In the genomic region with DNA sequence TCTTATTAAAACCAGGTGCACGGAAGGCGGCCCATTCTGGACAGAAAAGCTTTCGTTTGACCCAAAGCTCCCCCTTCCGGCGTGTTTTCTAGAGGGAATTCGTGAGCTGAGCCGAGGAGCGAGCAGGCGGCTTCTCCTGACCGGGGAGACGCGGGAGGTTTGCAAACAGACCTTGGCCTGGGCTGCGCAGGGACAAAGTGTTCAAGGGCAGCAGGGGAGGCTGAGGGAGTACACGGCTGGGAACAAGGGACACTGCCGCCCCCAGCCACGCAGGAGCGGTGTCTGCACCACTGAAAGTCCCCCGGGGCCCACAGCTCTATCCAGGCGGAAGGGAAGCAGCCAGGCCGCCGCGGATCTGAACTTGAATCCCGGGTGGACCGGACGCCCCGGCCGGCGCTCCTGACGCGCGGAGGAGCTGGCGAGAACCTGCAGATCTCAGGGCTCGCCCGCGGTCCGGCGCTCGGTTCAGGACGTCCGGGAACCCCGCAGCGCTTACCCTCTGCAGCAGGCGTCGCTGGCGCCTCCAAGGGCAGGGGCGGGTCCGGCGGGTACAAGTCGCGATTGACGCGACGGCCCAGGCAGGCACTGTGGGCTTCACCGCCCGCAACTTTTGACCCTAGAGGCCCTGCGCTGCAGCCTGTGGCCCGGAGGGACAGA, we compare ENCODE assay signal across 8 cellular contexts.
DNase-seq lines count a peak whose midpoint lies in the region; ATAC-seq and TF ChIP-seq lines count a peak whose summit lies in the region.

No MANE protein-coding gene starts in this region.

- peak overlapping the region; percentile 61 for H3K4me3 Mint-ChIP-seq in activated CD4-positive, alpha-beta memory T cell treated with anti-CD3 and anti-CD28 coated beads for 36 hours
- peak overlapping the region; percentile 73 to 79 for H3K4me3 Mint-ChIP-seq in stimulated activated naive CD8-positive, alpha-beta T cell treated with anti-CD3 and anti-CD28 coated beads, Interleukin-15, amount 100 ng/mL, for 72 hours

- no peaks in the 10 kb centered on the region for H3K4me1 ChIP-seq in BE2C

- DNase-seq in activated naive CD4-positive, alpha-beta T cell treated with Interleukin-2 at 50 U/mL for 16 hours, result peak; percentile 37
- no peak for DNase-seq in activated naive CD4-positive, alpha-beta T cell (lab: John Stamatoyannopoulos, UW)
- DNase-seq in activated CD4-positive, alpha-beta memory T cell treated with anti-CD3 and anti-CD28 coated beads for 36 hours, result peak; percentile 44
- DNase-seq in epithelial cell of proximal tubule (ENCODE audit: low read depth) (no peak), midbrain (lab: John Stamatoyannopoulos, UW) (peak; percentile 57), NCI-H187 (lab: John Stamatoyannopoulos, UW) (no peak), BE2C (no peak)
- peak; percentile 15 to 21 for DNase-seq in stimulated activated naive CD8-positive, alpha-beta T cell treated with anti-CD3 and anti-CD28 coated beads, Interleukin-15, amount 100 ng/mL, for 72 hours

- peaks cover 4% of the 10 kb centered on the region for H3K9me3 Mint-ChIP-seq in activated CD4-positive, alpha-beta memory T cell treated with anti-CD3 and anti-CD28 coated beads for 36 hours
- peaks cover 0 to 8% of the 10 kb centered on the region in 2 donors for H3K9me3 Mint-ChIP-seq in stimulated activated naive CD8-positive, alpha-beta T cell treated with anti-CD3 and anti-CD28 coated beads, Interleukin-15, amount 100 ng/mL, for 72 hours

- TF ChIP-seq CTCF in epithelial cell of proximal tubule (conservative IDR thresholded peaks at IDR 0.05; ENCODE audit: low read depth, low read length) (peak; percentile 47), BE2C (IDR thresholded peaks at IDR 0.05; ENCODE audit: low read depth, low read length) (no peak)

- CTCF ChIA-PET in activated CD4-positive, alpha-beta memory T cell treated with anti-CD3 and anti-CD28 coated beads for 36 hours (lab: Charles Lee), result interaction anchor here (0.6 to 7.2 kb wide), 9 partner anchors 10 to 379 kb away, joined by 3 to 49 read pairs (median 4); no protein-coding TSS in a partner anchor

- H3K4me3 ChIP-seq in epithelial cell of proximal tubule (ENCODE audit: low read depth, low read length) (peak overlapping the region; percentile 50), BE2C (ENCODE audit: low read depth, low read length) (no peak overlapping the region)

- H3K36me3 ChIP-seq in BE2C, result no peaks in the 10 kb centered on the region

- H3K27ac Mint-ChIP-seq in activated CD4-positive, alpha-beta memory T cell treated with anti-CD3 and anti-CD28 coated beads for 36 hours, result no peak overlapping the region
- H3K27ac Mint-ChIP-seq in stimulated activated naive CD8-positive, alpha-beta T cell treated with anti-CD3 and anti-CD28 coated beads, Interleukin-15, amount 100 ng/mL, for 72 hours, result no peak overlapping the region

- ATAC-seq in stimulated activated naive CD8-positive, alpha-beta T cell treated with anti-CD3 and anti-CD28 coated beads, Interleukin-15, amount 100 ng/mL, for 72 hours, result peak; percentile 68

- H3K27me3 Mint-ChIP-seq in activated CD4-positive, alpha-beta memory T cell treated with anti-CD3 and anti-CD28 coated beads for 36 hours, result peaks cover 39% of the 10 kb centered on the region
- peaks cover 60% of the 10 kb centered on the region for H3K27me3 Mint-ChIP-seq in stimulated activated naive CD8-positive, alpha-beta T cell treated with anti-CD3 and anti-CD28 coated beads, Interleukin-15, amount 100 ng/mL, for 72 hours

- peaks cover 19% of the 10 kb centered on the region for H3K4me1 Mint-ChIP-seq in activated CD4-positive, alpha-beta memory T cell treated with anti-CD3 and anti-CD28 coated beads for 36 hours (ENCODE audit: low read depth)
- H3K4me1 Mint-ChIP-seq in stimulated activated naive CD8-positive, alpha-beta T cell treated with anti-CD3 and anti-CD28 coated beads, Interleukin-15, amount 100 ng/mL, for 72 hours, result peaks cover 14% of the 10 kb centered on the region

- H3K27me3 ChIP-seq in BE2C, result no peaks in the 10 kb centered on the region

- intact Hi-C loops in activated CD4-positive, alpha-beta memory T cell treated with anti-CD3 and anti-CD28 coated beads for 36 hours (cut with micrococcal nuclease), result loop anchor here (1.0 to 2.0 kb wide), 2 partner anchors 9 to 21 kb away; no protein-coding TSS in a partner anchor

- no peaks in the 10 kb centered on the region for H3K9me3 ChIP-seq in BE2C

- POLR2A ChIA-PET in activated CD4-positive, alpha-beta memory T cell treated with anti-CD3 and anti-CD28 coated beads for 36 hours (lab: Charles Lee), result interaction anchor here (1.4 kb wide), 1 partner anchor 10 kb away, joined by 4 read pairs; no protein-coding TSS in a partner anchor

- H3K36me3 Mint-ChIP-seq in activated CD4-positive, alpha-beta memory T cell treated with anti-CD3 and anti-CD28 coated beads for 36 hours, result no peaks in the 10 kb centered on the region

Comparison
In these comparisons a context has a peak if more than half of its experiments do, and no peak if none do; other contexts are left out.
1. DNase-seq: peak in activated naive CD4-positive, alpha-beta T cell treated with Interleukin-2 at 50 U/mL for 16 hours (single experiment), activated CD4-positive, alpha-beta memory T cell treated with anti-CD3 and anti-CD28 coated beads for 36 hours (single experiment), midbrain (single experiment) and stimulated activated naive CD8-positive, alpha-beta T cell treated with anti-CD3 and anti-CD28 coated beads, Interleukin-15, amount 100 ng/mL, for 72 hours (2 of 2); none in activated naive CD4-positive, alpha-beta T cell (0 of 4), epithelial cell of proximal tubule (single experiment), NCI-H187 (0 of 2) and BE2C (single experiment).